18 cellular contexts compared by ENCODE assay signal in genomic region chr14:104371917-104372316, GRCh38.
"Had no signal": no experiment of that assay in that cellular context is flagged by ENCODE, and none has a peak within 500 bp of the region (broad histone marks: within the 10 kb centered on the region; RNA-seq: fewer than 3 reads in every experiment).

No MANE protein-coding gene starts in this region.

- H3K36me3 Mint-ChIP-seq: immature natural killer cell; naive thymus-derived CD4-positive, alpha-beta T cell; type B pancreatic cell had no signal

- H3K27me3 ChIP-seq: thyroid gland, uterus had no signal

- H3K9me3 Mint-ChIP-seq: dendritic cell treated with granulocyte-macrophage colony-stimulating factor and Interleukin-4, amounts not matched to agents 40 ng/mL and 50 ng/mL, for 4 days; immature natural killer cell; naive thymus-derived CD4-positive, alpha-beta T cell; nephron progenitor cell; type B pancreatic cell had no signal

- H3K36me3 ChIP-seq: esophagus squamous epithelium, suprapubic skin, thyroid gland, uterus had no signal

- FAIRE-seq: colon, keratinocyte had no signal

- H3K27ac ChIP-seq: esophagus squamous epithelium, suprapubic skin, thyroid gland, uterus had no signal

- H3K4me3 Mint-ChIP-seq: dendritic cell treated with granulocyte-macrophage colony-stimulating factor and Interleukin-4, amounts not matched to agents 40 ng/mL and 50 ng/mL, for 4 days; immature natural killer cell; nephron progenitor cell; type B pancreatic cell had no signal

- H3K4me1 Mint-ChIP-seq: immature natural killer cell had no signal

- H3K27ac Mint-ChIP-seq: dendritic cell treated with granulocyte-macrophage colony-stimulating factor and Interleukin-4, amounts not matched to agents 40 ng/mL and 50 ng/mL, for 4 days; nephron progenitor cell; type B pancreatic cell had no signal

- DNase-seq: esophagus squamous epithelium; foreskin fibroblast; immature natural killer cell; left colon; mammary epithelial cell; nephron progenitor cell; stimulated activated CD4-positive, alpha-beta T cell treated with anti-CD3 and anti-CD28 coated beads, Interleukin-2, amount 100 ng/mL, for 48 hours; stimulated activated naive CD4-positive, alpha-beta T cell treated with Interleukin-2 at 50 U/mL for 16 hours; thyroid gland; uterus had no signal

- H3K27me3 Mint-ChIP-seq: dendritic cell treated with granulocyte-macrophage colony-stimulating factor and Interleukin-4, amounts not matched to agents 40 ng/mL and 50 ng/mL, for 4 days; naive thymus-derived CD4-positive, alpha-beta T cell had no signal

- H3K4me3 ChIP-seq: esophagus squamous epithelium, smooth muscle cell, suprapubic skin, thyroid gland, uterus had no signal

- ATAC-seq: left colon; naive thymus-derived CD4-positive, alpha-beta T cell; right cardiac atrium had no signal

- H3K9me3 ChIP-seq: esophagus squamous epithelium, suprapubic skin, thyroid gland, uterus had no signal

- H3K4me1 ChIP-seq: esophagus squamous epithelium, suprapubic skin, thyroid gland, uterus had no signal
